Comparison of ENCODE assay signal across 15 cellular contexts in genomic region chr9:123933401-123933800, GRCh38. TPM values are rescaled to one million over a fixed set of nuclear protein-coding genes. Genes with fewer than 3 reads are reported as not detected.
DNase-seq lines count a peak whose midpoint lies in the region; ATAC-seq and TF ChIP-seq lines count a peak whose summit lies in the region.
"Had no signal": no experiment of that assay in that cellular context is flagged by ENCODE, and none has a peak within 500 bp of the region (broad histone marks: within the 10 kb centered on the region; RNA-seq: fewer than 3 reads in every experiment).

No MANE protein-coding gene starts in this region.

- H3K4me3 ChIP-seq in foreskin fibroblast (ENCODE audit: low read depth in 1 of 2, low read length in 2 of 2) = no peak overlapping the region
- H3K4me3 ChIP-seq: cardiac muscle cell, left ventricle myocardium inferior, pancreas had no signal

- no peak for ATAC-seq in GM18511 (IDR thresholded peaks at IDR 0.05; ENCODE audit: unreplicated experiment)
- no peak for ATAC-seq in stimulated activated memory B cell treated with anti-CD40 and anti-IgM and Interleukin-4, amounts not matched to agents 10 μg/mL and 1 μg/mL and 100 μg/mL, for 72 hours
- ATAC-seq: activated T-cell treated with anti-CD3 and anti-CD28 coated beads, Interleukin-2, amount 50 U/mL, for 72 hours; foreskin keratinocyte; pancreas; stimulated activated naive CD8-positive, alpha-beta T cell treated with anti-CD3 and anti-CD28 coated beads, Interleukin-15, Interleukin-2, amounts not matched to agents 100 U/mL and 50 U/mL, for 24 hours; WTC11 had no signal

- no peak overlapping the region for H3K4me3 Mint-ChIP-seq in type B pancreatic cell
- no peak overlapping the region for H3K4me3 Mint-ChIP-seq in stimulated activated memory B cell treated with anti-CD40 and anti-IgM and Interleukin-4, amounts not matched to agents 10 μg/mL and 1 μg/mL and 100 μg/mL, for 72 hours
- H3K4me3 Mint-ChIP-seq: activated T-cell treated with anti-CD3 and anti-CD28 coated beads, Interleukin-2, amount 50 U/mL, for 72 hours; WTC11 had no signal

- H3K9me3 Mint-ChIP-seq in type B pancreatic cell = peaks cover 5% of the 10 kb centered on the region
- peaks cover 4% of the 10 kb centered on the region for H3K9me3 Mint-ChIP-seq in stimulated activated memory B cell treated with anti-CD40 and anti-IgM and Interleukin-4, amounts not matched to agents 10 μg/mL and 1 μg/mL and 100 μg/mL, for 72 hours

- no peaks in the 10 kb centered on the region for H3K36me3 Mint-ChIP-seq in type B pancreatic cell
- H3K36me3 Mint-ChIP-seq in stimulated activated memory B cell treated with anti-CD40 and anti-IgM and Interleukin-4, amounts not matched to agents 10 μg/mL and 1 μg/mL and 100 μg/mL, for 72 hours = peaks cover 6% of the 10 kb centered on the region

- peaks cover 56% of the 10 kb centered on the region for H3K27me3 Mint-ChIP-seq in type B pancreatic cell
- H3K27me3 Mint-ChIP-seq in stimulated activated memory B cell treated with anti-CD40 and anti-IgM and Interleukin-4, amounts not matched to agents 10 μg/mL and 1 μg/mL and 100 μg/mL, for 72 hours = peaks cover 18% of the 10 kb centered on the region

- DNase-seq in SIG-M5 treated with dmso at 0.1 percent for 504 hours (lab: John Stamatoyannopoulos, UW; ENCODE audit: unreplicated experiment) (peak; percentile 23), SIG-M5 (lab: John Stamatoyannopoulos, UW) (no peak), SW480 (ENCODE audit: low spot score) (peak; percentile 84), foreskin fibroblast (peak; percentile 55 to 77), type B pancreatic cell (ENCODE audit: extremely low spot score, unreplicated experiment) (no peak), SHP77 treated with DMSO at 0.1 percent for 48 hours (lab: John Stamatoyannopoulos, UW) (no peak)
- DNase-seq: activated T-cell treated with anti-CD3 and anti-CD28 coated beads, Interleukin-2, amount 50 U/mL, for 72 hours; left ventricle myocardium inferior; pancreas; stimulated activated naive CD8-positive, alpha-beta T cell treated with anti-CD3 and anti-CD28 coated beads, Interleukin-15, Interleukin-2, amounts not matched to agents 100 U/mL and 50 U/mL, for 24 hours had no signal

- peaks cover 16% of the 10 kb centered on the region for H3K4me1 Mint-ChIP-seq in type B pancreatic cell (ENCODE audit: unreplicated experiment)
- peaks cover 17% of the 10 kb centered on the region for H3K4me1 Mint-ChIP-seq in stimulated activated memory B cell treated with anti-CD40 and anti-IgM and Interleukin-4, amounts not matched to agents 10 μg/mL and 1 μg/mL and 100 μg/mL, for 72 hours

- peak overlapping the region; percentile 46 for H3K27ac Mint-ChIP-seq in type B pancreatic cell
- H3K27ac Mint-ChIP-seq in stimulated activated memory B cell treated with anti-CD40 and anti-IgM and Interleukin-4, amounts not matched to agents 10 μg/mL and 1 μg/mL and 100 μg/mL, for 72 hours = no peak overlapping the region
- H3K27ac Mint-ChIP-seq: activated T-cell treated with anti-CD3 and anti-CD28 coated beads, Interleukin-2, amount 50 U/mL, for 72 hours; WTC11 had no signal

- TF ChIP-seq CTCF in foreskin fibroblast (IDR thresholded peaks at IDR 0.05; ENCODE audit: low read depth, low read length) (no peak), type B pancreatic cell (conservative IDR thresholded peaks at IDR 0.05) (no peak)

RNA-seq across cellular contexts. Expression of gene DENND1A, which starts 3.5 kb away (rescaled TPM):
- total RNA-seq in type B pancreatic cell (ENCODE audit: low replicate concordance) = 12.8 and 19.9 TPM in 2 replicates

Comparison
In these comparisons a context has a peak if more than half of its experiments do, and no peak if none do; other contexts are left out.
1. DNase-seq: peak in SIG-M5 treated with dmso at 0.1 percent for 504 hours (single experiment), SW480 (single experiment) and foreskin fibroblast (2 of 2); none in SIG-M5 (single experiment), type B pancreatic cell (single experiment) and SHP77 treated with DMSO at 0.1 percent for 48 hours (single experiment).